Comparison of ENCODE assay signal across 8 cellular contexts in the genomic region with DNA sequence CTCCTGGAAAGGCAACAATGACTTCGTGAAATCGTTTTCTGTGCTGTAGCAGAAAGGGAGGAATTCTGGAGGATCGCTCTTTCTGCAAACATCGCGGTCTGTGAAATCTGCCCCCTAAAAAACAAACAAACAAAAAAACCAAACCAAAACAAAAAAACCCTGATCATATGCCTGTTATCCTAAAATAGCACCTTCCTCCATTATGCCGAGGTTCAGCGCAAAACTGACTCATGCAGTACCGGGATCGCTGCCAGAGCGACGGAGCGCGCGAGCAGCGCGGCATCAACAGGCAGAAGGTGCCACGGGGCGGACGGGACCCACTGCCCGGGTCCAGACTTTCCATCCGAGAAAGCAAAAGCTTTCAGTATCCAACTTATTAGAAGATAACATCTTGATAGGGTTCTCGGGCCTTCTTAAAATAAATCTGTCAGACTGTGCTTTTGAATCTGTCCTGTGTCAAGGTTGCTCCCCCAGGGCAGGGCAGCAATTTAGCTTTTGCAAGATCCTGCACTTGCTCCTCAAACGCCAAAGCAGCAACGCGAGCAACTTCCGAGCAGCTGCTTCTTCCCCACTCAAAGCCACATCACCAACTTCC.
DNase-seq lines count a peak whose midpoint lies in the region; ATAC-seq and TF ChIP-seq lines count a peak whose summit lies in the region.

No MANE protein-coding gene starts in this region.

- H3K27me3 ChIP-seq in AG04450 (ENCODE audit: control insufficient read depth, insufficient read depth, low read length) = peaks cover 3% of the 10 kb centered on the region
- H3K27me3 ChIP-seq in ovary = no peaks in the 10 kb centered on the region
- no peaks in the 10 kb centered on the region for H3K27me3 ChIP-seq in effector memory CD4-positive, alpha-beta T cell (replicated peaks; ENCODE audit: control insufficient read depth, insufficient read depth, low read length, poor library complexity, severe bottlenecking)
- H3K27me3 ChIP-seq in CD4-positive, alpha-beta T cell (ENCODE audit: control insufficient read depth, insufficient read depth, low read length) = peaks cover 12% of the 10 kb centered on the region

- intact Hi-C loops in ovary (cut with DNase I) = no loop called here
- intact Hi-C loops in CD4-positive, alpha-beta T cell (cut with DNase I, micrococcal nuclease) = no loop called here

- ATAC-seq in CD4-positive, alpha-beta T cell (ENCODE audit: poor library complexity) = no peak

- no peak overlapping the region for H3K27ac ChIP-seq in AG04450 (ENCODE audit: low read depth, low read length)
- no peak overlapping the region for H3K27ac ChIP-seq in ovary
- H3K27ac ChIP-seq in effector memory CD4-positive, alpha-beta T cell (ENCODE audit: insufficient read depth, low read length, poor library complexity, severe bottlenecking) = no peak overlapping the region
- no peak overlapping the region for H3K27ac ChIP-seq in CD4-positive, alpha-beta T cell (ENCODE audit: low read depth, low read length)

- CTCF ChIA-PET in AG04450 (lab: Charles Lee) = interaction anchor here (1.0 to 1.3 kb wide), 3 partner anchors 232 to 1002 kb away, joined by 3 to 4 read pairs (median 3); no protein-coding TSS in a partner anchor
- CTCF ChIA-PET in CD4-positive, alpha-beta T cell (lab: Charles Lee) = no interaction called here

- 19 to 31% (median 30%) methylated on average over 26 of the region's 26 CpGs for WGBS in ovary, 3 donors

- H3K9me3 Mint-ChIP-seq in HFFc6 = no peaks in the 10 kb centered on the region
- H3K9me3 Mint-ChIP-seq in T-helper 1 cell treated with Interleukin-12 subunit alpha and Interleukin-12 subunit beta and Interleukin-4 antibody, amounts not matched to agents 30 μg/mL and 1 μg/mL, for 36 hours = peaks cover 3% of the 10 kb centered on the region
- H3K9me3 Mint-ChIP-seq in CD4-positive, alpha-beta T cell = no peaks in the 10 kb centered on the region

- H3K4me1 Mint-ChIP-seq in HFFc6 (ENCODE audit: low read depth) = peaks cover 9% of the 10 kb centered on the region
- H3K4me1 Mint-ChIP-seq in T-helper 1 cell treated with Interleukin-12 subunit alpha and Interleukin-12 subunit beta and Interleukin-4 antibody, amounts not matched to agents 30 μg/mL and 1 μg/mL, for 36 hours (ENCODE audit: low read depth) = peaks cover 6% of the 10 kb centered on the region
- H3K4me1 Mint-ChIP-seq in CD4-positive, alpha-beta T cell (ENCODE audit: low read depth) = no peaks in the 10 kb centered on the region

- POLR2A ChIA-PET in AG04450 (lab: Yijun Ruan, JAX) = no interaction called here
- POLR2A ChIA-PET in CD4-positive, alpha-beta T cell (lab: Charles Lee) = no interaction called here

- H3K4me3 Mint-ChIP-seq in HFFc6 = peak overlapping the region; percentile 85
- peak overlapping the region; percentile 63 for H3K4me3 Mint-ChIP-seq in T-helper 1 cell treated with Interleukin-12 subunit alpha and Interleukin-12 subunit beta and Interleukin-4 antibody, amounts not matched to agents 30 μg/mL and 1 μg/mL, for 36 hours
- H3K4me3 Mint-ChIP-seq in CD4-positive, alpha-beta T cell = no peak overlapping the region

- H3K36me3 Mint-ChIP-seq in HFFc6 (ENCODE audit: low read depth) = no peaks in the 10 kb centered on the region
- H3K36me3 Mint-ChIP-seq in T-helper 1 cell treated with Interleukin-12 subunit alpha and Interleukin-12 subunit beta and Interleukin-4 antibody, amounts not matched to agents 30 μg/mL and 1 μg/mL, for 36 hours (ENCODE audit: low read depth) = no peaks in the 10 kb centered on the region
- no peaks in the 10 kb centered on the region for H3K36me3 Mint-ChIP-seq in CD4-positive, alpha-beta T cell (ENCODE audit: low read depth)

- no peak for TF ChIP-seq EP300 in ovary (IDR thresholded peaks at IDR 0.05)

- TF ChIP-seq POLR2A in ovary (IDR thresholded peaks at IDR 0.05) = no peak

- H3K27me3 Mint-ChIP-seq in HFFc6 (ENCODE audit: insufficient read depth) = no peaks in the 10 kb centered on the region; the same call in 1 of the 2 replicates
- peaks cover 36% of the 10 kb centered on the region for H3K27me3 Mint-ChIP-seq in T-helper 1 cell treated with Interleukin-12 subunit alpha and Interleukin-12 subunit beta and Interleukin-4 antibody, amounts not matched to agents 30 μg/mL and 1 μg/mL, for 36 hours (ENCODE audit: low read depth)
- peaks cover 38% of the 10 kb centered on the region for H3K27me3 Mint-ChIP-seq in CD4-positive, alpha-beta T cell

- peak; percentile 6 for DNase-seq in AG04450 (ENCODE audit: low read depth, low spot score)
- peak; percentile 21 for DNase-seq in HFFc6
- DNase-seq in fibroblast of gingiva (ENCODE audit: low read depth) = peak; percentile 9
- peak; percentile 44 to 71 (median 56) for DNase-seq in ovary
- no peak for DNase-seq in effector memory CD4-positive, alpha-beta T cell
- no peak for DNase-seq in NCI-H128 (lab: John Stamatoyannopoulos, UW; ENCODE audit: unreplicated experiment)
- no peak for DNase-seq in CD4-positive, alpha-beta T cell

- TF ChIP-seq CTCF in AG04450 (IDR thresholded peaks at IDR 0.05; ENCODE audit: low read depth, low read length) (no peak), HFFc6 (IDR thresholded peaks at IDR 0.05) (no peak), ovary (IDR thresholded peaks at IDR 0.05) (no peak)
- no peak for TF ChIP-seq CTCF in CD4-positive, alpha-beta T cell (IDR thresholded peaks at IDR 0.05)

- no peaks in the 10 kb centered on the region for H3K4me1 ChIP-seq in ovary (ENCODE audit: insufficient read depth)
- peaks cover 3% of the 10 kb centered on the region for H3K4me1 ChIP-seq in effector memory CD4-positive, alpha-beta T cell (ENCODE audit: control insufficient read depth, insufficient read depth, low read length, poor library complexity, severe bottlenecking)

- H3K9me3 ChIP-seq in AG04450 (ENCODE audit: control insufficient read depth, insufficient read depth, low read length) (no peaks in the 10 kb centered on the region), ovary (no peaks in the 10 kb centered on the region)
- no peaks in the 10 kb centered on the region for H3K9me3 ChIP-seq in effector memory CD4-positive, alpha-beta T cell (ENCODE audit: control insufficient read depth, low read length)
- H3K9me3 ChIP-seq in CD4-positive, alpha-beta T cell (ENCODE audit: control insufficient read depth, low read length) = no peaks in the 10 kb centered on the region

- no peak overlapping the region for H3K27ac Mint-ChIP-seq in HFFc6
- H3K27ac Mint-ChIP-seq in T-helper 1 cell treated with Interleukin-12 subunit alpha and Interleukin-12 subunit beta and Interleukin-4 antibody, amounts not matched to agents 30 μg/mL and 1 μg/mL, for 36 hours = no peak overlapping the region
- no peak overlapping the region for H3K27ac Mint-ChIP-seq in CD4-positive, alpha-beta T cell

- H3K4me3 ChIP-seq in AG04450 (ENCODE audit: low read depth, low read length) (peak overlapping the region; percentile 28), ovary (peak overlapping the region; percentile 21)
- H3K4me3 ChIP-seq in effector memory CD4-positive, alpha-beta T cell (ENCODE audit: insufficient read depth, low read depth, low read length, poor library complexity, severe bottlenecking) = no peak overlapping the region

- no peaks in the 10 kb centered on the region for H3K36me3 ChIP-seq in ovary
- H3K36me3 ChIP-seq in effector memory CD4-positive, alpha-beta T cell (ENCODE audit: control insufficient read depth, insufficient read depth, low read length) = no peaks in the 10 kb centered on the region

Comparison
In these comparisons a context has a peak if more than half of its experiments do, and no peak if none do; other contexts are left out.
1. DNase-seq: peak in AG04450 (single experiment), HFFc6 (single experiment), fibroblast of gingiva (single experiment) and ovary (5 of 5); none in effector memory CD4-positive, alpha-beta T cell (0 of 3), NCI-H128 (single experiment) and CD4-positive, alpha-beta T cell (0 of 10).